ENCODE assay signal across 32 cellular contexts in the genomic region with DNA sequence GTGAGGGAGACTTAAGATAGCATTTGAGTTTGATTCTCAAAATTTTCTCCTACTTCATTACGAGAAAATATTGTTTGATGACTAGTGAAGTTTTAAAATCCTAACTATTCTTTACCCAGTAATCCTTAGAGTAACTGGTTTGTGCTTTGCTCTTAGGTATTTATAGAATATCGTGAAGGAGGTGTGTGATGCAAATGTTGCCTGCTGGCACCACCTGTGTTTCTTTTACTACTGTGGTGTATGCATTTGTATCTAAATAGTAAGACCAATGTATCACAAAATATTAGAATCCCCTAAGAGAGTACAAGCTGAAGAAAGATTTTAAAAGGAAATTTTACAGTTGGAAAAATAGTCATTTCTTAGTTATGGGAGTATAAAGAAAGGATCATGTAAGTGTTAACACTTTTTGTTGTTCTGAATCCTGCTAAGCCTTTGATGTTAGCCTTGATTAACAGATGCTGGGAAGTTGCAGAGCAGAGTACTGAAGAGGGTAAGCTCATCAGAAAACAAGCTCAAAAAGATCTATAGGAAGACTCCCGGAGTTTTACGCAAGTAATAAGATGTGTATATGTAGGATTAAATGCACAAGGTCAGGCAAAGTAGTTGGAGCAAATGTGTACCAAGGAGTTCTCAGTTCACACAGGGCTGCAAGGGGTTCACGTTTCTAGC.
"Had no signal": no experiment of that assay in that cellular context is flagged by ENCODE, and none has a peak within 500 bp of the region (broad histone marks: within the 10 kb centered on the region; RNA-seq: fewer than 3 reads in every experiment).

No MANE protein-coding gene starts in this region.

- H3K27ac Mint-ChIP-seq: activated CD8-positive, alpha-beta T cell treated with anti-CD3 and anti-CD28 coated beads, Interleukin-2, amount 10 ng/mL, durations not matched to agents 7 days and 5 days; activated naive CD4-positive, alpha-beta T cell treated with anti-CD3 and anti-CD28 coated beads for 36 hours; activated naive CD8-positive, alpha-beta T cell; T-cell had no signal

- H3K4me3 ChIP-seq: cardiac muscle cell, SK-N-MC had no signal

- H3K4me1 Mint-ChIP-seq: T-cell had no signal

- H3K27ac ChIP-seq: brain microvascular endothelial cell, cardiac muscle cell, SK-N-MC, VCaP had no signal

- FAIRE-seq: colon, TTC549 had no signal

- ATAC-seq: activated CD4-positive, CD25-positive, alpha-beta regulatory T cell treated with anti-CD3 and anti-CD28 coated beads, Interleukin-2, amount 50 U/mL, for 24 hours; activated CD8-positive, alpha-beta T cell treated with anti-CD3 and anti-CD28 coated beads, Interleukin-2, amount 10 ng/mL, durations not matched to agents 7 days and 5 days; Panc1; Right ventricle myocardium inferior; T-cell had no signal

- H3K9me3 Mint-ChIP-seq: activated naive CD4-positive, alpha-beta T cell treated with anti-CD3 and anti-CD28 coated beads for 36 hours; T-cell had no signal

- DNase-seq: activated CD4-positive, alpha-beta T cell treated with anti-CD3 and anti-CD28 coated beads for 4 hours; activated CD4-positive, alpha-beta T cell treated with anti-CD3 and anti-CD28 coated beads, Interleukin-2, amount 50 U/mL, for 4 hours; activated CD8-positive, alpha-beta memory T cell treated with anti-CD3 and anti-CD28 coated beads, Interleukin-2, amount 50 U/mL, for 48 hours; activated CD8-positive, alpha-beta T cell treated with anti-CD3 and anti-CD28 coated beads, Interleukin-2, amount 10 ng/mL, durations not matched to agents 7 days and 5 days; activated gamma-delta T cell; activated naive CD4-positive, alpha-beta T cell treated with anti-CD3 and anti-CD28 coated beads for 36 hours; activated T-cell treated with anti-CD3 and anti-CD28 coated beads, Interleukin-2, amount 50 U/mL, for 1 hour; brain microvascular endothelial cell; cerebellar nuclear complex; NCI-H1048; NCI-H1417; NCI-H2029; NCI-H2107; NCI-H2171 treated with DMSO at 0.1 percent for 48 hours; NCI-H226; NCI-H526; NCI-H774; NK-92 treated with Interleukin-12 subunit alpha and Interleukin-12 subunit beta, amount 100 ng/mL, for 24 hours; OCI-M1; RPMI8226; T-cell; T-helper 2 cell; T1000 had no signal

- H3K27me3 ChIP-seq: brain microvascular endothelial cell, cardiac muscle cell had no signal

- H3K27me3 Mint-ChIP-seq: activated naive CD8-positive, alpha-beta T cell; T-cell had no signal

- H3K36me3 ChIP-seq: brain microvascular endothelial cell, cardiac muscle cell had no signal

- H3K4me3 Mint-ChIP-seq: activated CD8-positive, alpha-beta T cell treated with anti-CD3 and anti-CD28 coated beads, Interleukin-2, amount 10 ng/mL, durations not matched to agents 7 days and 5 days; activated naive CD4-positive, alpha-beta T cell treated with anti-CD3 and anti-CD28 coated beads for 36 hours; activated naive CD8-positive, alpha-beta T cell; T-cell had no signal
